9 cellular contexts compared by ENCODE assay signal in the genomic region with DNA sequence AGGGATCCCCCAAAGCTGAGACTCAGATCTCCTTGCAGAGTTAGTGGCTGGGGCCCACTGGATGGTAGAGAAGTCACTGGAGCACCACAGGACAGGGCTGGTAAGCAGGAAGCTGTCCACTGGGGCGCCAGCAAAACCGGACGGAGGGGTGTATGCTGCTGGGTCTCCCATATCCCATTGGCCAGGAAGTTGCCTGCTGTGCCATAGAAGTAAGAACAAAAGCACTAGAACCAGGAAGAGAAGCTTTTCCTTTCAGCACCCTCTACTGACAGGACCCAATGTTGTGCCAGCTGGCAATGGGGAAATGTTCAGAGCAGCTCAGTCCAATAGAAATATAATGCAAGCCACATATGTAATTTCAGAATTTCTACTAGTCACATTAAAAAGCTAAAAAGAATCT.
DNase-seq lines count a peak whose midpoint lies in the region; ATAC-seq and TF ChIP-seq lines count a peak whose summit lies in the region.
"Had no signal": no experiment of that assay in that cellular context is flagged by ENCODE, and none has a peak within 500 bp of the region (broad histone marks: within the 10 kb centered on the region; RNA-seq: fewer than 3 reads in every experiment).

No MANE protein-coding gene starts in this region.

- no peak overlapping the region for H3K4me3 ChIP-seq in prostate gland
- no peak overlapping the region for H3K4me3 ChIP-seq in ascending aorta

- 70% methylated on average over 3 of the region's 3 CpGs for WGBS in prostate gland

- ATAC-seq in esophagus mucosa (peak; percentile 63), GM18505 (IDR thresholded peaks at IDR 0.05; ENCODE audit: unreplicated experiment) (no peak), GM21423 (IDR thresholded peaks at IDR 0.05; ENCODE audit: unreplicated experiment) (no peak)

- intact Hi-C loops in prostate gland (cut with DNase I): no loop called here
- intact Hi-C loops in ascending aorta (cut with DNase I): no loop called here

- H3K27ac ChIP-seq in prostate gland: no peak overlapping the region
- H3K27ac ChIP-seq in ascending aorta: no peak overlapping the region

- H3K36me3 ChIP-seq in prostate gland: no peaks in the 10 kb centered on the region
- H3K36me3 ChIP-seq in ascending aorta: no peaks in the 10 kb centered on the region

- H3K27me3 ChIP-seq in prostate gland (replicated peaks; ENCODE audit: insufficient read depth) (no peaks in the 10 kb centered on the region), ascending aorta (no peaks in the 10 kb centered on the region)

- H3K9me3 ChIP-seq in prostate gland (no peaks in the 10 kb centered on the region), ascending aorta (no peaks in the 10 kb centered on the region)

- TF ChIP-seq CTCF in prostate gland (IDR thresholded peaks at IDR 0.05) (peak in 2 of 4 experiments; percentile 11 to 12), ascending aorta (IDR thresholded peaks at IDR 0.05) (peak in 1 of 3 experiments; percentile 27)

- H3K4me1 ChIP-seq in prostate gland (replicated peaks) (no peaks in the 10 kb centered on the region), ascending aorta (peaks cover 0 to 5% of the 10 kb centered on the region in 2 donors)

- TF ChIP-seq POLR2A in prostate gland (IDR thresholded peaks at IDR 0.05) (no peak), GM18505 (IDR thresholded peaks at IDR 0.05; ENCODE audit: borderline replicate concordance, extremely low read depth, insufficient read depth, insufficient read length) (no peak)

- DNase-seq in HCEC 1CT (peak; percentile 18), NCI-H526 (lab: John Stamatoyannopoulos, UW) (peak; percentile 38 to 69), prostate gland (ENCODE audit: low spot score) (peak; percentile 39), NCI-H2227 treated with DMSO at 0.1 percent for 48 hours (lab: John Stamatoyannopoulos, UW) (no peak), ascending aorta (ENCODE audit: low spot score in 2 of 2) (no peak)
- DNase-seq: SHP77 had no signal

Comparison
In these comparisons a context has a peak if more than half of its experiments do, and no peak if none do; other contexts are left out.
1. DNase-seq: peak in HCEC 1CT (single experiment), NCI-H526 (2 of 2) and prostate gland (single experiment); none in NCI-H2227 treated with DMSO at 0.1 percent for 48 hours (single experiment) and ascending aorta (0 of 2).